ENCODE assay signal across 8 cellular contexts in genomic region chr4:21765810-21766407, GRCh38.
A peak's percentile ranks its signal among the peaks of the same experiment; 100 is the strongest.
DNase-seq lines count a peak whose midpoint lies in the region; TF ChIP-seq lines count a peak whose summit lies in the region.

No MANE protein-coding gene starts in this region.

- peak; percentile 75 for DNase-seq in DMS 273 (lab: John Stamatoyannopoulos, UW; ENCODE audit: unreplicated experiment)
- DNase-seq in DMS 273 treated with DMSO at 0.1 percent for 48 hours (lab: John Stamatoyannopoulos, UW): no peak
- peak; percentile 42 for DNase-seq in GM20000 (ENCODE audit: low spot score)
- DNase-seq in HK-2 (ENCODE audit: unreplicated experiment): peak; percentile 59
- DNase-seq in Peyer's patch: peak in 1 of 3 donors; percentile 56
- DNase-seq in dermis microvascular lymphatic vessel endothelial cell (ENCODE audit: low read depth in 2 of 2): peak; percentile 11 to 57
- DNase-seq in mesenchymal stem cell: peak; percentile 64
- DNase-seq in activated gamma-delta T cell treated with Interleukin-2 at 50 U/mL for 16 hours: no peak

- H2AK5ac ChIP-seq in mesenchymal stem cell (ENCODE audit: low read length, severe bottlenecking): no peak overlapping the region

- H3K4me1 ChIP-seq in Peyer's patch (no peaks in the 10 kb centered on the region), mesenchymal stem cell (ENCODE audit: control insufficient read depth, insufficient read depth, low read depth, low read length) (no peaks in the 10 kb centered on the region)

- H2BK15ac ChIP-seq in mesenchymal stem cell (ENCODE audit: low read depth, poor library complexity, severe bottlenecking): no peak overlapping the region

- no peak overlapping the region for H3K27ac ChIP-seq in Peyer's patch
- H3K27ac ChIP-seq in mesenchymal stem cell (ENCODE audit: low read length, poor library complexity, severe bottlenecking): no peak overlapping the region

- no peak overlapping the region for H3K23ac ChIP-seq in mesenchymal stem cell (ENCODE audit: low read length in 2 of 2)

- no peaks in the 10 kb centered on the region for H3K79me1 ChIP-seq in mesenchymal stem cell (replicated peaks; ENCODE audit: low read length, poor library complexity, severe bottlenecking)

- no peak overlapping the region for H3K9ac ChIP-seq in mesenchymal stem cell (ENCODE audit: low read length)

- H3K14ac ChIP-seq in mesenchymal stem cell (ENCODE audit: low read length in 2 of 2): no peak overlapping the region

- WGBS in mesenchymal stem cell: 35% methylated on average over 8 of the region's 8 CpGs

- no peak overlapping the region for H4K8ac ChIP-seq in mesenchymal stem cell (ENCODE audit: low read length)

- no peaks in the 10 kb centered on the region for H3K9me3 ChIP-seq in Peyer's patch
- no peaks in the 10 kb centered on the region for H3K9me3 ChIP-seq in mesenchymal stem cell (ENCODE audit: control insufficient read depth, low read length)

- H2BK5ac ChIP-seq in mesenchymal stem cell (ENCODE audit: low read depth, low read length, poor library complexity, severe bottlenecking): no peak overlapping the region

- H3K18ac ChIP-seq in mesenchymal stem cell (ENCODE audit: low read depth in 1 of 2, low read length in 2 of 2): no peak overlapping the region

- no peak overlapping the region for H2AFZ ChIP-seq in mesenchymal stem cell (ENCODE audit: low read depth, low read length)

- no peaks in the 10 kb centered on the region for H3K36me3 ChIP-seq in Peyer's patch
- no peaks in the 10 kb centered on the region for H3K36me3 ChIP-seq in mesenchymal stem cell (ENCODE audit: control insufficient read depth in 1 of 2, insufficient read depth in 2 of 2, low read depth in 1 of 2, low read length in 2 of 2)

- H2BK120ac ChIP-seq in mesenchymal stem cell (ENCODE audit: low read depth, low read length): no peak overlapping the region

- no peak overlapping the region for H3K4me3 ChIP-seq in Peyer's patch
- no peak overlapping the region for H3K4me3 ChIP-seq in mesenchymal stem cell (ENCODE audit: insufficient read depth in 1 of 2, low read depth in 1 of 2, low read length in 2 of 2)

- TF ChIP-seq POLR2A in Peyer's patch (IDR thresholded peaks at IDR 0.05): no peak

- no peak overlapping the region for H3K4ac ChIP-seq in mesenchymal stem cell (ENCODE audit: low read depth in 1 of 2, low read length in 2 of 2)

- H4K91ac ChIP-seq in mesenchymal stem cell (ENCODE audit: low read length): no peak overlapping the region

- TF ChIP-seq CTCF in GM20000 (IDR thresholded peaks at IDR 0.05; ENCODE audit: extremely low read depth, missing control alignments) (peak; percentile 85), Peyer's patch (IDR thresholded peaks at IDR 0.05) (peak in 5 of 6 experiments; percentile 27 to 66 (median 62))

- H3K27me3 ChIP-seq in Peyer's patch (no peaks in the 10 kb centered on the region), mesenchymal stem cell (ENCODE audit: control insufficient read depth in 1 of 2, insufficient read depth in 1 of 2, low read length in 2 of 2) (no peaks in the 10 kb centered on the region)

- H3K4me2 ChIP-seq in mesenchymal stem cell (ENCODE audit: low read length, poor library complexity, severe bottlenecking): no peak overlapping the region

- H2BK12ac ChIP-seq in mesenchymal stem cell (ENCODE audit: low read length in 2 of 2): no peak overlapping the region

Comparison
In these comparisons a context has a peak if more than half of its experiments do, and no peak if none do; other contexts are left out.
1. DNase-seq: peak in DMS 273 (single experiment), GM20000 (single experiment), HK-2 (single experiment), dermis microvascular lymphatic vessel endothelial cell (2 of 2) and mesenchymal stem cell (single experiment); none in DMS 273 treated with DMSO at 0.1 percent for 48 hours (single experiment) and activated gamma-delta T cell treated with Interleukin-2 at 50 U/mL for 16 hours (single experiment).